In the genomic region with DNA sequence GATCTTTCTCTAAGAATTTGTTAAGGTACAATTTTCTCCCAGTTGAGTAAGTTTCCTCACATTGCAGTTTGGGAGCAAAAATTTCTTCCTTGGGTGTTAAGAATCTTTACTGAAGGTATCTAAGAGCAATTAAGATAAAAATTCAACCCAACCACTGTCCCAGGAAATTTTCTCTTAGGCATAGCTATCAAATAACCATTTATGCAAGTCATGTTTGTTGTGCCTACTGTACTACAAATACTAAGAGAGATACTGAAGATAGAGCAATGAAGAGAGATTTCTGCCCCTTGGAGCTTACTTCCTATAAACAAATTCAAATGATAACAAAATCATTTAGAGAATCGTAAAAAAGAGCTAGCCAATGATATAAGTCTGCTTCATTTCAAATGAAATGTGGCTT, we compare ENCODE assay signal across 11 cellular contexts.
"Had no signal": no experiment of that assay in that cellular context is flagged by ENCODE, and none has a peak within 500 bp of the region (broad histone marks: within the 10 kb centered on the region; RNA-seq: fewer than 3 reads in every experiment).

No MANE protein-coding gene starts in this region.

- H3K9ac ChIP-seq: GM23248 had no signal

- FAIRE-seq: H1, H54 had no signal

- H3K27ac ChIP-seq: GM23248 had no signal

- H3K4me2 ChIP-seq: GM23338 had no signal

- H3K9me3 ChIP-seq: HAP-1 had no signal

- H3K36me3 ChIP-seq: HAP-1 had no signal

- ATAC-seq: GM23338, HCT116 had no signal

- H3K4me1 ChIP-seq: HAP-1 had no signal

- DNase-seq: GM23248, GOT3, H7, H9, HCEC 1CT, HFFc6 had no signal

- H3K4me3 ChIP-seq: GM23248, GM23338, HAP-1 had no signal

- H2AFZ ChIP-seq: GM23248, GM23338 had no signal
